Comparison of ENCODE assay signal across 8 cellular contexts in genomic region chr1:54200519-54200997, GRCh38. TPM values are rescaled to one million over a fixed set of nuclear protein-coding genes. Genes with fewer than 3 reads are reported as not detected.
A peak's percentile ranks its signal among the peaks of the same experiment; 100 is the strongest.
DNase-seq lines count a peak whose midpoint lies in the region; ATAC-seq and TF ChIP-seq lines count a peak whose summit lies in the region.

No MANE protein-coding gene starts in this region.

- POLR2A ChIA-PET in naive thymus-derived CD4-positive, alpha-beta T cell (lab: Charles Lee): interaction anchor here (0.9 to 2.1 kb wide), 10 partner anchors 10 to 289 kb away, joined by 3 to 8 read pairs (median 4); partner anchors contain the start of genes TCEANC2 and TMEM59

- ATAC-seq in activated T-cell treated with anti-CD3 and anti-CD28 coated beads, Interleukin-2, amount 50 U/mL, for 72 hours (replicated peaks in 1 of 2): peak; percentile 2
- ATAC-seq in naive thymus-derived CD4-positive, alpha-beta T cell: no peak

- no peaks in the 10 kb centered on the region for H3K27me3 Mint-ChIP-seq in activated T-cell treated with anti-CD3 and anti-CD28 coated beads, Interleukin-2, amount 50 U/mL, for 72 hours (ENCODE audit: low read depth)
- H3K27me3 Mint-ChIP-seq in naive thymus-derived CD4-positive, alpha-beta T cell: no peaks in the 10 kb centered on the region

- H3K9me3 Mint-ChIP-seq in activated T-cell treated with anti-CD3 and anti-CD28 coated beads, Interleukin-2, amount 50 U/mL, for 72 hours: no peaks in the 10 kb centered on the region
- H3K9me3 Mint-ChIP-seq in naive thymus-derived CD4-positive, alpha-beta T cell: no peaks in the 10 kb centered on the region

- peaks cover 2 to 20% (median 5%) of the 10 kb centered on the region in 3 experiments for H3K36me3 ChIP-seq in naive thymus-derived CD4-positive, alpha-beta T cell (ENCODE audit: control insufficient read depth in 2 of 3, insufficient read depth in 3 of 3, low read length in 3 of 3)

- H3K4me1 Mint-ChIP-seq in activated T-cell treated with anti-CD3 and anti-CD28 coated beads, Interleukin-2, amount 50 U/mL, for 72 hours (ENCODE audit: low read depth): peaks cover 33% of the 10 kb centered on the region
- peaks cover 28 to 47% (median 40%) of the 10 kb centered on the region in 7 donors for H3K4me1 Mint-ChIP-seq in naive thymus-derived CD4-positive, alpha-beta T cell

- CTCF ChIA-PET in naive thymus-derived CD4-positive, alpha-beta T cell (lab: Charles Lee): interaction anchor here (0.8 to 2.8 kb wide), 4 partner anchors 13 to 289 kb away, joined by 3 to 9 read pairs (median 4); partner anchors contain the start of gene SSBP3

- peaks cover 10 to 11% of the 10 kb centered on the region in 2 donors for H3K36me3 Mint-ChIP-seq in activated T-cell treated with anti-CD3 and anti-CD28 coated beads, Interleukin-2, amount 50 U/mL, for 72 hours (ENCODE audit: insufficient read depth in 2 of 2)
- peaks cover 8 to 16% (median 9%) of the 10 kb centered on the region in 5 donors for H3K36me3 Mint-ChIP-seq in naive thymus-derived CD4-positive, alpha-beta T cell

- H3K27ac ChIP-seq in dorsolateral prefrontal cortex: peak overlapping the region in 50 of 59 donors; percentile 9 to 95 (median 74)
- H3K27ac ChIP-seq in naive thymus-derived CD4-positive, alpha-beta T cell (ENCODE audit: low read depth, low read length): peak overlapping the region; percentile 81

- no peaks in the 10 kb centered on the region for H3K27me3 ChIP-seq in dorsolateral prefrontal cortex
- H3K27me3 ChIP-seq in naive thymus-derived CD4-positive, alpha-beta T cell (ENCODE audit: control insufficient read depth in 2 of 2, insufficient read depth in 2 of 2, low read length in 2 of 2): no peaks in the 10 kb centered on the region

- no peak for DNase-seq in activated T-cell treated with anti-CD3 and anti-CD28 coated beads, Interleukin-2, amount 50 U/mL, for 72 hours
- DNase-seq in activated T-cell treated with anti-CD3 and anti-CD28 coated beads, Interleukin-2, amount 50 U/mL, for 1 hour: no peak
- peak; percentile 11 for DNase-seq in LHCN-M2 (ENCODE audit: low read depth)
- DNase-seq in dorsolateral prefrontal cortex: peak in 1 of 10 donors; percentile 19
- no peak for DNase-seq in naive thymus-derived CD4-positive, alpha-beta T cell
- DNase-seq in NOMO-1 treated with dmso at 0.1 percent for 144 hours (lab: John Stamatoyannopoulos, UW; ENCODE audit: unreplicated experiment): no peak
- DNase-seq in glomerular visceral epithelial cell (ENCODE audit: extremely low spot score): no peak
- no peak for DNase-seq in posterior vena cava (ENCODE audit: low spot score)

- H3K4me3 Mint-ChIP-seq in activated T-cell treated with anti-CD3 and anti-CD28 coated beads, Interleukin-2, amount 50 U/mL, for 72 hours: peak overlapping the region; percentile 93 to 96
- H3K4me3 Mint-ChIP-seq in naive thymus-derived CD4-positive, alpha-beta T cell: peak overlapping the region; percentile 90 to 96 (median 92)

- peak overlapping the region; percentile 94 for H3K27ac Mint-ChIP-seq in activated T-cell treated with anti-CD3 and anti-CD28 coated beads, Interleukin-2, amount 50 U/mL, for 72 hours
- peak overlapping the region; percentile 64 to 93 (median 87) for H3K27ac Mint-ChIP-seq in naive thymus-derived CD4-positive, alpha-beta T cell

- peaks cover 9 to 17% of the 10 kb centered on the region in 2 donors for H3K4me1 ChIP-seq in naive thymus-derived CD4-positive, alpha-beta T cell (ENCODE audit: control insufficient read depth in 2 of 2, insufficient read depth in 2 of 2, low read length in 2 of 2)

- peak overlapping the region; percentile 67 to 99 (median 90) for H3K4me3 ChIP-seq in dorsolateral prefrontal cortex
- H3K4me3 ChIP-seq in naive thymus-derived CD4-positive, alpha-beta T cell (ENCODE audit: low read length): peak overlapping the region; percentile 69

- TF ChIP-seq CTCF in dorsolateral prefrontal cortex (IDR thresholded peaks at IDR 0.05 in 54 of 56, conservative IDR thresholded peaks at IDR 0.05 in 2 of 56; ENCODE audit: low read depth in 1 of 56, partially characterized antibody in 56 of 56): no peak

- intact Hi-C loops in dorsolateral prefrontal cortex (cut with DNase I) (loop anchor here (5.0 to 10.0 kb wide), 3 partner anchors 207 to 287 kb away; partner anchors contain the start of gene SSBP3 (in 1 of the 2)), posterior vena cava (cut with DNase I) (no loop called here)
- intact Hi-C loops in naive thymus-derived CD4-positive, alpha-beta T cell (cut with micrococcal nuclease): loop anchor here (1.0 to 10.0 kb wide), 11 partner anchors 85 to 564 kb away; partner anchors contain the start of genes NDC1 (in 2 of the 2), TCEANC2 (in 2 of the 2), TMEM59 (in 2 of the 2) and PARS2 (in 1 of the 2)

- H3K9me3 ChIP-seq in naive thymus-derived CD4-positive, alpha-beta T cell (ENCODE audit: control insufficient read depth in 2 of 3, low read length in 3 of 3): no peaks in the 10 kb centered on the region

RNA-seq across cellular contexts. Expression of gene MRPL37, which starts 0.6 kb away (rescaled TPM):
- 100 to 1,000 TPM; 150 to 166 TPM for total RNA-seq in activated T-cell treated with anti-CD3 and anti-CD28 coated beads, Interleukin-2, amount 50 U/mL, for 72 hours
- total RNA-seq in LHCN-M2 (2014; rRNA removed): 129 and 136 TPM in 2 replicates
- polyA plus RNA-seq in LHCN-M2 (2012): 127 TPM
- 10 to 100 TPM; 33.5 to 66.9 (median 49.5) TPM for total RNA-seq in dorsolateral prefrontal cortex
- 10 to 100 TPM; 25.4 to 86.7 (median 36.4) TPM for total RNA-seq in naive thymus-derived CD4-positive, alpha-beta T cell
- 10 to 100 TPM; 54.8 to 64.1 TPM for polyA plus RNA-seq in naive thymus-derived CD4-positive, alpha-beta T cell
- total RNA-seq in posterior vena cava: 10 to 100 TPM; 40.9 to 41.9 TPM

RNA-seq across cellular contexts. Expression of gene CYB5RL, which starts 0.7 kb away (rescaled TPM):
- total RNA-seq in activated T-cell treated with anti-CD3 and anti-CD28 coated beads, Interleukin-2, amount 50 U/mL, for 72 hours: 10 to 100 TPM in 1 of 2 donors, 1 to 10 TPM in 1; 8.4 to 14.0 TPM
- total RNA-seq in LHCN-M2 (2014; rRNA removed) (6.9 and 8.2 TPM in 2 replicates), dorsolateral prefrontal cortex (10 to 100 TPM in 34 of 120 experiments, 1 to 10 TPM in 86; 3.6 to 19.4 (median 8.7) TPM), posterior vena cava (1 to 10 TPM; 5.0 to 6.7 TPM)
- 4.8 TPM for polyA plus RNA-seq in LHCN-M2 (2012)
- 10 to 100 TPM in 2 of 5 experiments, 1 to 10 TPM in 3; 5.1 to 13.5 (median 7.1) TPM for total RNA-seq in naive thymus-derived CD4-positive, alpha-beta T cell
- polyA plus RNA-seq in naive thymus-derived CD4-positive, alpha-beta T cell: 1 to 10 TPM; 3.4 to 3.6 TPM

RNA-seq across cellular contexts. Expression of gene CDCP2, which starts 47.8 kb away (rescaled TPM):
- total RNA-seq in activated T-cell treated with anti-CD3 and anti-CD28 coated beads, Interleukin-2, amount 50 U/mL, for 72 hours: not detected
- total RNA-seq in LHCN-M2 (2014; rRNA removed) (not detected in 2 replicates), dorsolateral prefrontal cortex (1 to 10 TPM in 2 of 120 experiments, under 1 TPM in 80, not detected in 38; 0.12 to 1.1 (median 0.39) TPM), posterior vena cava (under 1 TPM; 0.51 to 0.86 TPM)
- not detected for polyA plus RNA-seq in LHCN-M2 (2012)
- total RNA-seq in naive thymus-derived CD4-positive, alpha-beta T cell: under 1 TPM in 2 of 5 experiments, not detected in 3; 0.22 to 0.30 TPM
- polyA plus RNA-seq in naive thymus-derived CD4-positive, alpha-beta T cell: not detected

Comparison
In these comparisons a context has a peak if more than half of its experiments do, and no peak if none do; other contexts are left out.
1. intact Hi-C loops: an anchor here in dorsolateral prefrontal cortex (5.0 to 10.0 kb wide) and naive thymus-derived CD4-positive, alpha-beta T cell (1.0 to 10.0 kb wide); none called in posterior vena cava.